10 cellular contexts compared by ENCODE assay signal in genomic region chr16:88771294-88771772, GRCh38. TPM values are rescaled to one million over a fixed set of nuclear protein-coding genes. Genes with fewer than 3 reads are reported as not detected.
DNase-seq lines count a peak whose midpoint lies in the region; TF ChIP-seq lines count a peak whose summit lies in the region.
"Had no signal": no experiment of that assay in that cellular context is flagged by ENCODE, and none has a peak within 500 bp of the region (broad histone marks: within the 10 kb centered on the region; RNA-seq: fewer than 3 reads in every experiment).

No MANE protein-coding gene starts in this region.

- no peak overlapping the region for H3K27ac Mint-ChIP-seq in neural progenitor cell
- H3K27ac Mint-ChIP-seq: activated naive CD4-positive, alpha-beta T cell treated with anti-CD3 and anti-CD28 coated beads for 36 hours had no signal

- H3F3A ChIP-seq in neural progenitor cell (ENCODE audit: low read depth): peaks cover 32% of the 10 kb centered on the region

- H4K20me1 ChIP-seq in neural progenitor cell (ENCODE audit: low read depth): peaks cover 6% of the 10 kb centered on the region

- TF ChIP-seq CTCF in 22Rv1 (IDR thresholded peaks at IDR 0.05): no peak
- no peak for TF ChIP-seq CTCF in LNCaP clone FGC (IDR thresholded peaks at IDR 0.05; ENCODE audit: control insufficient read depth, extremely low read depth, insufficient read depth)
- no peak for TF ChIP-seq CTCF in neural progenitor cell (IDR thresholded peaks at IDR 0.05)

- no peak for DNase-seq in LNCaP clone FGC (ENCODE audit: low read depth)
- DNase-seq in neural progenitor cell (ENCODE audit: low spot score): no peak
- DNase-seq in HT-29 (ENCODE audit: low spot score): no peak
- no peak for DNase-seq in NCI-H1105 treated with DMSO at 0.1 percent for 48 hours (lab: John Stamatoyannopoulos, UW)
- DNase-seq in GM03348 (ENCODE audit: low spot score): no peak
- no peak for DNase-seq in HAP-1 (ENCODE audit: low spot score in 2 of 2)
- DNase-seq: activated naive CD4-positive, alpha-beta T cell treated with anti-CD3 and anti-CD28 coated beads for 36 hours; MM.1S had no signal

- H3K36me3 ChIP-seq in duodenal mucosa (ENCODE audit: control insufficient read depth in 1 of 2, insufficient read depth in 2 of 2, low read length in 2 of 2): no peaks in the 10 kb centered on the region
- H3K36me3 ChIP-seq in neural progenitor cell: no peaks in the 10 kb centered on the region
- no peaks in the 10 kb centered on the region; the same call in none of the 2 replicates for H3K36me3 ChIP-seq in HAP-1 (replicated peaks)

- H3K9ac ChIP-seq in duodenal mucosa (ENCODE audit: low read depth in 1 of 2, low read length in 2 of 2): peak overlapping the region in 1 of 2 donors; percentile 30
- no peak overlapping the region for H3K9ac ChIP-seq in neural progenitor cell

- H3K4me1 Mint-ChIP-seq in neural progenitor cell: peaks cover 32% of the 10 kb centered on the region

- no peak overlapping the region for H2AFZ ChIP-seq in neural progenitor cell (replicated peaks)

- no peaks in the 10 kb centered on the region for H3K9me3 ChIP-seq in duodenal mucosa (ENCODE audit: control insufficient read depth in 1 of 2, low read length in 2 of 2)
- H3K9me3 ChIP-seq in neural progenitor cell (ENCODE audit: low read depth): no peaks in the 10 kb centered on the region
- H3K9me3 ChIP-seq in HAP-1: no peaks in the 10 kb centered on the region

- H3K79me2 ChIP-seq in neural progenitor cell (ENCODE audit: low read depth): no peaks in the 10 kb centered on the region

- no peaks in the 10 kb centered on the region for H3K36me3 Mint-ChIP-seq in neural progenitor cell

- in situ Hi-C loops in HAP-1 (cut with MboI; ENCODE audit: low sequenced_read_pairs): no loop called here

- peak overlapping the region; percentile 47 for H3K4me2 ChIP-seq in neural progenitor cell

- peaks cover 5% of the 10 kb centered on the region for H3K27me3 Mint-ChIP-seq in neural progenitor cell (ENCODE audit: insufficient read depth, low read depth)

- H3K9me3 Mint-ChIP-seq in neural progenitor cell: no peaks in the 10 kb centered on the region
- H3K9me3 Mint-ChIP-seq: activated naive CD4-positive, alpha-beta T cell treated with anti-CD3 and anti-CD28 coated beads for 36 hours had no signal

- peak overlapping the region; percentile 74; the same call in 1 of the 2 replicates for H3K27ac ChIP-seq in 22Rv1
- no peak overlapping the region for H3K27ac ChIP-seq in duodenal mucosa (ENCODE audit: low read depth, low read length)
- H3K27ac ChIP-seq in neural progenitor cell: no peak overlapping the region

- peaks cover 31 to 46% of the 10 kb centered on the region in 2 donors for H3K4me1 ChIP-seq in duodenal mucosa (ENCODE audit: control insufficient read depth in 1 of 2, insufficient read depth in 2 of 2, low read length in 2 of 2)
- H3K4me1 ChIP-seq in neural progenitor cell: peaks cover 56% of the 10 kb centered on the region
- H3K4me1 ChIP-seq in HAP-1: peaks cover 22% of the 10 kb centered on the region

- H3K4me3 Mint-ChIP-seq in neural progenitor cell: no peak overlapping the region
- H3K4me3 Mint-ChIP-seq: activated naive CD4-positive, alpha-beta T cell treated with anti-CD3 and anti-CD28 coated beads for 36 hours had no signal

- no peaks in the 10 kb centered on the region for H3K27me3 ChIP-seq in duodenal mucosa (ENCODE audit: control insufficient read depth in 1 of 2, insufficient read depth in 2 of 2, low read length in 2 of 2)
- no peaks in the 10 kb centered on the region for H3K27me3 ChIP-seq in neural progenitor cell
- H3K27me3 ChIP-seq in HAP-1 (ENCODE audit: low read depth): no peaks in the 10 kb centered on the region

- peak overlapping the region; percentile 53 for H3K4me3 ChIP-seq in LNCaP clone FGC (ENCODE audit: low read depth, low read length)
- H3K4me3 ChIP-seq in duodenal mucosa (ENCODE audit: low read depth in 1 of 2, low read length in 2 of 2): peak overlapping the region; percentile 45 to 50
- no peak overlapping the region for H3K4me3 ChIP-seq in neural progenitor cell
- H3K4me3 ChIP-seq in HAP-1: no peak overlapping the region; the same call in 1 of the 2 replicates

RNA-seq across cellular contexts. Expression of gene PIEZO1, which starts 13.7 kb away (rescaled TPM):
- 5.5 and 26.9 TPM in 2 replicates for total RNA-seq in neural progenitor cell (ENCODE audit: low replicate concordance)
- total RNA-seq in HT-29 (2014; rRNA removed; shearing (Covaris generic)): 327 and 375 TPM in 2 replicates

RNA-seq across cellular contexts. Expression of gene CDT1, which starts 32.3 kb away (rescaled TPM):
- total RNA-seq in neural progenitor cell (ENCODE audit: low replicate concordance): 7.8 and 57.9 TPM in 2 replicates
- total RNA-seq in HT-29 (2014; rRNA removed; shearing (Covaris generic)): 120 and 146 TPM in 2 replicates

RNA-seq across cellular contexts. Expression of gene APRT, which starts 40.4 kb away (rescaled TPM):
- total RNA-seq in neural progenitor cell (ENCODE audit: low replicate concordance): 53.4 and 150 TPM in 2 replicates
- 669 and 675 TPM in 2 replicates for total RNA-seq in HT-29 (2014; rRNA removed; shearing (Covaris generic))

Comparison
In these comparisons a context has a peak if more than half of its experiments do, and no peak if none do; other contexts are left out.
1. H3K4me3 ChIP-seq: peak in LNCaP clone FGC (single experiment) and duodenal mucosa (2 of 2); none in neural progenitor cell (single experiment) and HAP-1 (single experiment).
2. RNA of gene PIEZO1, which starts 13.7 kb away (total RNA-seq): 327 to 375 TPM in HT-29; 5.5 to 26.9 TPM in neural progenitor cell; every median in the first group is over 10 times any median in the second.